1 cellular context compared by ENCODE assay signal in the genomic region with DNA sequence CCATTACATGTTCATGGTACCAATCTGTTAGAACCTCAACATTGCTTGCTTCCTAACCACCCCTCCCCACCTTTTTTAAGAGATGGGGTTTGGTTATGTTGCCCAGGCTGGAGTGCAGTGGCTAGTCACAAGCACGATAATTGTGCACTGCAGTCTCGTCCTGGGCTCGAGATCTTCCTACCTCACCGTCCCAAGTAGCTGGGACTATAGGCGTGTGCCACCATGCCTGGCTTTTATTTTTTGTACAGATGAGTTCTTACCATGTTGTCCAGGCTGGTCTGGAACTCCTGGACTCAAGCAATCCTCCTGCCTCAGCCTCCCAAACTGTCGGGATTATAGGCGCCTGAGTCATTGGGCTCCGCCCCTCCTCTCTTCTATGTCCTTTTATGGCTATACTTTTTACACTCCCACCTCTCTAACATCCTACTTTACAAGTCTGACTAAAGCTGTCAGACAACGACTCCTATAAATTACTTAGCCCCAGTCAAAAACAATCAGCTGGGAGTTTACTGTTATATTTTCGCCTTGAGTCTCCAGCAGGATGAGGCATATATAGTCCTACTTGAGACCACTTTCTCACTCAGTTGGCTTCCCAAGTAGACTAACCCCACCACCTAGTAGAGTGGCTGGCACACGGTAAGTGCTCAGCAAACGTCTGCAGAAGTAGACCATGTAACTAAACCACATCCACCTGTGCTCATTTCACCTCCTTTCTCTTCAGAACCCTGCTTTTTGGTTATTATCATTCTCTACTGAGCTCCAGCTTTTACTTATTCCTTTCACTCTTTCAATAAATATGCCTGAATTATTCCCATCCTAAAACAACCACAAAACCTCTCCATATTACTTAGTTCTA.
TF ChIP-seq lines count a peak whose summit lies in the region.

No MANE protein-coding gene starts in this region.

TF ChIP-seq in K562, 482 proteins besides CTCF, POLR2A, EP300 and RAD21 (continued from another document and continues in another):
- TF ChIP-seq RERE (CRISPR knock-in tag; IDR thresholded peaks at IDR 0.05; ENCODE audit: borderline replicate concordance) (no peak), SMAD4 (CRISPR knock-in tag; conservative IDR thresholded peaks at IDR 0.05) (peak; percentile 84; the same call in 1 of the 2 replicates), SMARCA4 (IDR thresholded peaks at IDR 0.05) (no peak; the same call in 1 of the 2 replicates), ZNF408 (CRISPR knock-in tag; IDR thresholded peaks at IDR 0.05; ENCODE audit: low read depth) (no peak), NBN (IDR thresholded peaks at IDR 0.05; ENCODE audit: low read depth) (0 out of 2 replicates have a peak, but pooled peaks have one; percentile 45), NFE2 (IDR thresholded peaks at IDR 0.05; ENCODE audit: low read depth) (peak; percentile 88), ZNF395 (CRISPR knock-in tag; IDR thresholded peaks at IDR 0.05) (peak; percentile 78), SMARCA5 (IDR thresholded peaks at IDR 0.05) (0 out of 2 replicates have a peak, but pooled peaks have one; percentile 10), STAT5A (IDR thresholded peaks at IDR 0.05; ENCODE audit: borderline replicate concordance, low read length) (no peak), ZNF41 (CRISPR knock-in tag; conservative IDR thresholded peaks at IDR 0.05) (no peak), CHD1 (IDR thresholded peaks at IDR 0.05; ENCODE audit: low read length) (no peak), ZNF12 (CRISPR knock-in tag; IDR thresholded peaks at IDR 0.05) (no peak), BCOR (IDR thresholded peaks at IDR 0.05) (peak; percentile 25; the same call in 1 of the 2 replicates), POLR2G (IDR thresholded peaks at IDR 0.05; ENCODE audit: low read depth, low read length) (peak; percentile 19; the same call in 1 of the 2 replicates), MAFK (IDR thresholded peaks at IDR 0.05; ENCODE audit: low read length) (peak; percentile 57; the same call in 1 of the 2 replicates), ZKSCAN8 (CRISPR knock-in tag; IDR thresholded peaks at IDR 0.05) (peak; percentile 69; the same call in 1 of the 2 replicates), NCOR1 (IDR thresholded peaks at IDR 0.05) (no peak), NR1H2 (CRISPR knock-in tag; IDR thresholded peaks at IDR 0.05) (0 out of 2 replicates have a peak, but pooled peaks have one; percentile 34), ZSCAN32 (CRISPR knock-in tag; IDR thresholded peaks at IDR 0.05) (no peak), DLX4 (CRISPR knock-in tag; IDR thresholded peaks at IDR 0.05) (no peak), RBM22 (IDR thresholded peaks at IDR 0.05; ENCODE audit: low read depth, low read length, poor library complexity, severe bottlenecking) (no peak), ZMIZ1 (IDR thresholded peaks at IDR 0.05; ENCODE audit: low read depth in 2 of 2, low read length in 2 of 2) (no peak), DIDO1 (tag; IDR thresholded peaks at IDR 0.05; ENCODE audit: low read depth) (peak; percentile 52; the same call in 1 of the 2 replicates), BRF2 (IDR thresholded peaks at IDR 0.05; ENCODE audit: borderline replicate concordance, insufficient read depth, insufficient read length) (no peak), DACH1 (IDR thresholded peaks at IDR 0.05; ENCODE audit: partially characterized antibody) (peak; percentile 69), ZNF384 (IDR thresholded peaks at IDR 0.05; ENCODE audit: low read depth, low read length) (no peak), CBX8 (IDR thresholded peaks at IDR 0.05; ENCODE audit: borderline replicate concordance, extremely low read depth, low read depth, low read length, poor library complexity, severe bottlenecking) (no peak), VEZF1 (CRISPR knock-in tag; IDR thresholded peaks at IDR 0.05) (peak; percentile 70), ARID1B (IDR thresholded peaks at IDR 0.05) (peak; percentile 39), ZNF311 (CRISPR knock-in tag; IDR thresholded peaks at IDR 0.05) (peak; percentile 85)
- TF ChIP-seq, protein P1, sequence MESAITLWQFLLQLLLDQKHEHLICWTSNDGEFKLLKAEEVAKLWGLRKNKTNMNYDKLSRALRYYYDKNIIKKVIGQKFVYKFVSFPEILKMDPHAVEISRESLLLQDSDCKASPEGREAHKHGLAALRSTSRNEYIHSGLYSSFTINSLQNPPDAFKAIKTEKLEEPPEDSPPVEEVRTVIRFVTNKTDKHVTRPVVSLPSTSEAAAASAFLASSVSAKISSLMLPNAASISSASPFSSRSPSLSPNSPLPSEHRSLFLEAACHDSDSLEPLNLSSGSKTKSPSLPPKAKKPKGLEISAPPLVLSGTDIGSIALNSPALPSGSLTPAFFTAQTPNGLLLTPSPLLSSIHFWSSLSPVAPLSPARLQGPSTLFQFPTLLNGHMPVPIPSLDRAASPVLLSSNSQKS (CRISPR knock-in tag; IDR thresholded peaks at IDR 0.05): no peak
- TF ChIP-seq, protein P2, sequence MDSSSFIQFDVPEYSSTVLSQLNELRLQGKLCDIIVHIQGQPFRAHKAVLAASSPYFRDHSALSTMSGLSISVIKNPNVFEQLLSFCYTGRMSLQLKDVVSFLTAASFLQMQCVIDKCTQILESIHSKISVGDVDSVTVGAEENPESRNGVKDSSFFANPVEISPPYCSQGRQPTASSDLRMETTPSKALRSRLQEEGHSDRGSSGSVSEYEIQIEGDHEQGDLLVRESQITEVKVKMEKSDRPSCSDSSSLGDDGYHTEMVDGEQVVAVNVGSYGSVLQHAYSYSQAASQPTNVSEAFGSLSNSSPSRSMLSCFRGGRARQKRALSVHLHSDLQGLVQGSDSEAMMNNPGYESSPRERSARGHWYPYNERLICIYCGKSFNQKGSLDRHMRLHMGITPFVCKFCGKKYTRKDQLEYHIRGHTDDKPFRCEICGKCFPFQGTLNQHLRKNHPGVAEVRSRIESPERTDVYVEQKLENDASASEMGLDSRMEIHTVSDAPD (CRISPR knock-in tag; IDR thresholded peaks at IDR 0.05): 0 out of 2 replicates have a peak, but pooled peaks have one; percentile 29
- TF ChIP-seq, protein P3, sequence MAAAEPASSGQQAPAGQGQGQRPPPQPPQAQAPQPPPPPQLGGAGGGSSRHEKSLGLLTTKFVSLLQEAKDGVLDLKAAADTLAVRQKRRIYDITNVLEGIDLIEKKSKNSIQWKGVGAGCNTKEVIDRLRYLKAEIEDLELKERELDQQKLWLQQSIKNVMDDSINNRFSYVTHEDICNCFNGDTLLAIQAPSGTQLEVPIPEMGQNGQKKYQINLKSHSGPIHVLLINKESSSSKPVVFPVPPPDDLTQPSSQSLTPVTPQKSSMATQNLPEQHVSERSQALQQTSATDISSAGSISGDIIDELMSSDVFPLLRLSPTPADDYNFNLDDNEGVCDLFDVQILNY (CRISPR knock-in tag; IDR thresholded peaks at IDR 0.05): no peak
- TF ChIP-seq, protein P4, sequence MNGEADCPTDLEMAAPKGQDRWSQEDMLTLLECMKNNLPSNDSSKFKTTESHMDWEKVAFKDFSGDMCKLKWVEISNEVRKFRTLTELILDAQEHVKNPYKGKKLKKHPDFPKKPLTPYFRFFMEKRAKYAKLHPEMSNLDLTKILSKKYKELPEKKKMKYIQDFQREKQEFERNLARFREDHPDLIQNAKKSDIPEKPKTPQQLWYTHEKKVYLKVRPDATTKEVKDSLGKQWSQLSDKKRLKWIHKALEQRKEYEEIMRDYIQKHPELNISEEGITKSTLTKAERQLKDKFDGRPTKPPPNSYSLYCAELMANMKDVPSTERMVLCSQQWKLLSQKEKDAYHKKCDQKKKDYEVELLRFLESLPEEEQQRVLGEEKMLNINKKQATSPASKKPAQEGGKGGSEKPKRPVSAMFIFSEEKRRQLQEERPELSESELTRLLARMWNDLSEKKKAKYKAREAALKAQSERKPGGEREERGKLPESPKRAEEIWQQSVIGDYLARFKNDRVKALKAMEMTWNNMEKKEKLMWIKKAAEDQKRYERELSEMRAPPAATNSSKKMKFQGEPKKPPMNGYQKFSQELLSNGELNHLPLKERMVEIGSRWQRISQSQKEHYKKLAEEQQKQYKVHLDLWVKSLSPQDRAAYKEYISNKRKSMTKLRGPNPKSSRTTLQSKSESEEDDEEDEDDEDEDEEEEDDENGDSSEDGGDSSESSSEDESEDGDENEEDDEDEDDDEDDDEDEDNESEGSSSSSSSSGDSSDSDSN (IDR thresholded peaks at IDR 0.05; ENCODE audit: borderline replicate concordance in 1 of 2, low read depth in 2 of 2, low read length in 2 of 2): no peak
